Comparison of ENCODE assay signal across 26 cellular contexts in the genomic region with DNA sequence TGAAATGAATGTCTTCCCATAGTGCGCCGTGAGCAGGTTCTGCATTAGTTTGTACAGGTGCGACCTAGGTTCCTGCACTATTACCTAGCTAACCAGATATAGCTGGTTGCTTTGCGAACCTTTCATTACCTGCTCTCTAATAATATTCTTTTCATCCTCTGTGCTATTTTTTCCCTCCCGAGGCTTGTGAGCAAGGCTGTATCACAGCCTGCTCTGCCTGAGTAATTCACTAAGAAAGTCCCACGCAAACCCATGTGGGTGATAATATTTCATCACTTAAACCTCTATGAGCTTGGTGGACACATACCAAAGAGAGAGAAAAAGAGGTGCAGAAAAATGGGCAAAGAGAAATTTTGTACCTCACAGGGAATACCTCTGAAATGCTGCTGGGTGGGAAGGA. TPM values are rescaled to one million over a fixed set of nuclear protein-coding genes. Genes with fewer than 3 reads are reported as not detected.
DNase-seq lines count a peak whose midpoint lies in the region; ATAC-seq, FAIRE-seq and TF ChIP-seq lines count a peak whose summit lies in the region.
"Had no signal": no experiment of that assay in that cellular context is flagged by ENCODE, and none has a peak within 500 bp of the region (broad histone marks: within the 10 kb centered on the region; RNA-seq: fewer than 3 reads in every experiment).

No MANE protein-coding gene starts in this region.

- H3K36me3 ChIP-seq in brain microvascular endothelial cell (replicated peaks) (peaks cover 44% of the 10 kb centered on the region), keratinocyte (ENCODE audit: control insufficient read depth in 2 of 2, extremely low read depth in 1 of 2, insufficient read depth in 2 of 2, low read length in 2 of 2) (peaks cover 34 to 38% of the 10 kb centered on the region in 2 experiments), right lobe of liver (no peaks in the 10 kb centered on the region)
- H3K36me3 ChIP-seq: adrenal gland, thyroid gland had no signal

- ATAC-seq in right lobe of liver: no peak
- ATAC-seq in left lobe of liver: no peak
- ATAC-seq: T-cell had no signal

- no peak overlapping the region for H3K4me3 Mint-ChIP-seq in progenitor cell of endocrine pancreas (ENCODE audit: low read depth)
- H3K4me3 Mint-ChIP-seq: activated T-cell treated with anti-CD3 and anti-CD28 coated beads, Interleukin-2, amount 50 U/mL, for 24 hours; CD4-positive, alpha-beta T cell; nephron progenitor cell; T-cell had no signal

- H3K4me1 Mint-ChIP-seq in progenitor cell of endocrine pancreas (ENCODE audit: low read depth): peaks cover 13% of the 10 kb centered on the region

- intact Hi-C loops in right lobe of liver (cut with DNase I): no loop called here

- H3K9ac ChIP-seq in keratinocyte (ENCODE audit: control insufficient read depth, extremely low read depth, insufficient read depth, low read length): peak overlapping the region; percentile 1

- H3K4me1 ChIP-seq in keratinocyte (ENCODE audit: control insufficient read depth, extremely low read depth, insufficient read depth, low read length) (peaks cover 28% of the 10 kb centered on the region), right lobe of liver (peaks cover 0 to 47% (median 21%) of the 10 kb centered on the region in 4 donors)

- FAIRE-seq in keratinocyte (lab: Jason Lieb, UNC): no peak

- no peaks in the 10 kb centered on the region for H3K9me3 Mint-ChIP-seq in progenitor cell of endocrine pancreas (ENCODE audit: low read depth)
- H3K9me3 Mint-ChIP-seq: activated T-cell treated with anti-CD3 and anti-CD28 coated beads, Interleukin-2, amount 50 U/mL, for 24 hours; CD4-positive, alpha-beta T cell; nephron progenitor cell; T-cell had no signal

- H3K36me3 Mint-ChIP-seq in progenitor cell of endocrine pancreas (ENCODE audit: insufficient read depth): no peaks in the 10 kb centered on the region
- H3K36me3 Mint-ChIP-seq: T-cell had no signal

- TF ChIP-seq POLR2A in right lobe of liver (IDR thresholded peaks at IDR 0.05): no peak

- H4K20me1 ChIP-seq in keratinocyte (ENCODE audit: control insufficient read depth, extremely low read depth, insufficient read depth, low read length): peaks cover 11% of the 10 kb centered on the region

- H2AFZ ChIP-seq in keratinocyte (ENCODE audit: control insufficient read depth, low read length): no peak overlapping the region

- no peaks in the 10 kb centered on the region for H3K9me1 ChIP-seq in keratinocyte (ENCODE audit: control insufficient read depth, extremely low read depth, insufficient read depth, low read length)

- H3K27ac Mint-ChIP-seq in progenitor cell of endocrine pancreas: no peak overlapping the region
- H3K27ac Mint-ChIP-seq: activated T-cell treated with anti-CD3 and anti-CD28 coated beads, Interleukin-2, amount 50 U/mL, for 24 hours; CD4-positive, alpha-beta T cell; nephron progenitor cell; T-cell had no signal

- peak overlapping the region; percentile 92 for H3K27ac ChIP-seq in brain microvascular endothelial cell
- H3K27ac ChIP-seq in keratinocyte (ENCODE audit: control insufficient read depth, insufficient read depth, low read length): peak overlapping the region; percentile 2
- no peak overlapping the region for H3K27ac ChIP-seq in right lobe of liver
- H3K27ac ChIP-seq: adrenal gland, thyroid gland had no signal

- H3K4me3 ChIP-seq in brain microvascular endothelial cell (ENCODE audit: low read depth, low read length): no peak overlapping the region
- no peak overlapping the region for H3K4me3 ChIP-seq in keratinocyte (ENCODE audit: control insufficient read depth in 2 of 3, extremely low read depth in 1 of 3, insufficient read depth in 2 of 3, low read depth in 1 of 3, low read length in 3 of 3)
- H3K4me3 ChIP-seq in right lobe of liver: no peak overlapping the region
- H3K4me3 ChIP-seq: adrenal gland, skin epidermis, thyroid gland had no signal

- H3K27me3 ChIP-seq in brain microvascular endothelial cell (replicated peaks): no peaks in the 10 kb centered on the region
- H3K27me3 ChIP-seq in keratinocyte (ENCODE audit: control insufficient read depth, extremely low read depth, insufficient read depth, low read length): no peaks in the 10 kb centered on the region
- H3K27me3 ChIP-seq in right lobe of liver: no peaks in the 10 kb centered on the region
- H3K27me3 ChIP-seq: adrenal gland, thyroid gland had no signal

- no peaks in the 10 kb centered on the region for H3K9me3 ChIP-seq in keratinocyte (ENCODE audit: control insufficient read depth, low read depth, low read length)
- H3K9me3 ChIP-seq in right lobe of liver: no peaks in the 10 kb centered on the region
- H3K9me3 ChIP-seq: adrenal gland, thyroid gland had no signal

- H3K79me2 ChIP-seq in keratinocyte (ENCODE audit: control insufficient read depth, insufficient read depth, low read length): peaks cover 94% of the 10 kb centered on the region

- WGBS in right lobe of liver (ENCODE audit: insufficient coverage, low coverage, low lambda C conversion rate, missing lambda C conversion rate): 81% methylated on average over 6 of the region's 6 CpGs

- in situ Hi-C loops in brain microvascular endothelial cell (cut with HindIII; ENCODE audit: low pct_ligation_motif_present, low sequenced_read_pairs): no loop called here

- dilution Hi-C loops in keratinocyte (cut with MboI; ENCODE audit: extremely low pct_ligation_motif_present, low sequenced_read_pairs): loop anchor here (25.0 kb wide), 1 partner anchor 257 kb away; no protein-coding TSS in a partner anchor

- peaks cover 37% of the 10 kb centered on the region for H3K27me3 Mint-ChIP-seq in progenitor cell of endocrine pancreas

- no peak overlapping the region for H3K4me2 ChIP-seq in keratinocyte (ENCODE audit: control insufficient read depth, extremely low read depth, insufficient read depth, low read depth, low read length)

- DNase-seq in NCI-H69 (lab: John Stamatoyannopoulos, UW) (peak; percentile 16), brain microvascular endothelial cell (no peak), keratinocyte (ENCODE audit: low read depth, low spot score) (no peak), superior temporal gyrus (ENCODE audit: extremely low spot score) (peak; percentile 30), right lobe of liver (no peak), left lobe of liver (ENCODE audit: low spot score) (no peak), progenitor cell of endocrine pancreas (ENCODE audit: low spot score, unreplicated experiment) (no peak)
- DNase-seq in activated effector memory CD4-positive, alpha-beta T cell treated with Interleukin-2 at 50 U/mL for 16 hours: no peak
- DNase-seq: activated CD4-positive, alpha-beta T cell treated with anti-CD3 and anti-CD28 coated beads for 1 hour; activated naive CD4-positive, alpha-beta T cell; activated T-cell treated with anti-CD3 and anti-CD28 coated beads, Interleukin-2, amount 50 U/mL, for 24 hours; adrenal gland; CD4-positive, alpha-beta T cell; central memory CD4-positive, alpha-beta T cell; GDM1; Karpas-422; mesendoderm; NCI-H1092; NCI-H2029 treated with DMSO at 0.1 percent for 48 hours; NCI-H345; nephron progenitor cell; SIG-M5; stimulated activated naive CD4-positive, alpha-beta T cell; T-cell; thyroid gland had no signal

- TF ChIP-seq CTCF in brain microvascular endothelial cell (IDR thresholded peaks at IDR 0.05; ENCODE audit: low read depth, low read length, missing control alignments) (no peak), keratinocyte (optimal IDR thresholded peaks at IDR 0.05 in 1 of 3, IDR thresholded peaks at IDR 0.05 in 1 of 3, conservative IDR thresholded peaks at IDR 0.05 in 1 of 3; ENCODE audit: extremely low read depth in 1 of 3, insufficient read depth in 2 of 3, low read length in 3 of 3) (no peak), right lobe of liver (IDR thresholded peaks at IDR 0.05) (no peak), progenitor cell of endocrine pancreas (IDR thresholded peaks at IDR 0.05; ENCODE audit: unreplicated experiment) (no peak)

RNA-seq across cellular contexts. Expression of a gene that starts 8.4 kb away (rescaled TPM):
- 51.4 to 63.2 TPM (median 59.2 TPM) in 3 replicates for polyA plus RNA-seq in keratinocyte
- polyA plus RNA-seq in keratinocyte (2011; ENCODE audit: low read depth): 79.7 TPM
- 18.4 and 20.9 TPM in 2 replicates for polyA plus RNA-seq in keratinocyte (2011; cell fraction: cytosol; rRNA removed)
- polyA plus RNA-seq in keratinocyte (2011; cell fraction: nucleus; rRNA removed): 158 and 186 TPM in 2 replicates
- polyA plus RNA-seq in keratinocyte (2012; ENCODE audit: low replicate concordance): 26.5 and 79.3 TPM in 2 replicates
- polyA minus RNA-seq in keratinocyte: 115 to 137 TPM (median 137 TPM) in 3 replicates
- polyA minus RNA-seq in keratinocyte (2011; cell fraction: cytosol; rRNA and poly(A)+ RNA removed): 36.6 TPM
- polyA minus RNA-seq in keratinocyte (2011; cell fraction: nucleus; rRNA and poly(A)+ RNA removed): 98.4 and 221 TPM in 2 replicates
- total RNA-seq in right lobe of liver: 1 to 10 TPM; 1.1 to 9.7 (median 2.9) TPM
- total RNA-seq in left lobe of liver: 2.6 TPM
- total RNA-seq in progenitor cell of endocrine pancreas: 0.31 and 0.34 TPM in 2 replicates
- total RNA-seq: CD4-positive, alpha-beta T cell had no signal

Comparison
In these comparisons a context has a peak if more than half of its experiments do, and no peak if none do; other contexts are left out.
1. DNase-seq: peak in NCI-H69 (single experiment) and superior temporal gyrus (single experiment); none in brain microvascular endothelial cell (single experiment), keratinocyte (single experiment), right lobe of liver (0 of 3), left lobe of liver (single experiment), progenitor cell of endocrine pancreas (single experiment) and activated effector memory CD4-positive, alpha-beta T cell treated with Interleukin-2 at 50 U/mL for 16 hours (single experiment).
2. H3K27ac ChIP-seq: peak in brain microvascular endothelial cell (single experiment) and keratinocyte (single experiment); none in right lobe of liver (0 of 3).